Comparison of ENCODE assay signal across 8 cellular contexts in the genomic region with DNA sequence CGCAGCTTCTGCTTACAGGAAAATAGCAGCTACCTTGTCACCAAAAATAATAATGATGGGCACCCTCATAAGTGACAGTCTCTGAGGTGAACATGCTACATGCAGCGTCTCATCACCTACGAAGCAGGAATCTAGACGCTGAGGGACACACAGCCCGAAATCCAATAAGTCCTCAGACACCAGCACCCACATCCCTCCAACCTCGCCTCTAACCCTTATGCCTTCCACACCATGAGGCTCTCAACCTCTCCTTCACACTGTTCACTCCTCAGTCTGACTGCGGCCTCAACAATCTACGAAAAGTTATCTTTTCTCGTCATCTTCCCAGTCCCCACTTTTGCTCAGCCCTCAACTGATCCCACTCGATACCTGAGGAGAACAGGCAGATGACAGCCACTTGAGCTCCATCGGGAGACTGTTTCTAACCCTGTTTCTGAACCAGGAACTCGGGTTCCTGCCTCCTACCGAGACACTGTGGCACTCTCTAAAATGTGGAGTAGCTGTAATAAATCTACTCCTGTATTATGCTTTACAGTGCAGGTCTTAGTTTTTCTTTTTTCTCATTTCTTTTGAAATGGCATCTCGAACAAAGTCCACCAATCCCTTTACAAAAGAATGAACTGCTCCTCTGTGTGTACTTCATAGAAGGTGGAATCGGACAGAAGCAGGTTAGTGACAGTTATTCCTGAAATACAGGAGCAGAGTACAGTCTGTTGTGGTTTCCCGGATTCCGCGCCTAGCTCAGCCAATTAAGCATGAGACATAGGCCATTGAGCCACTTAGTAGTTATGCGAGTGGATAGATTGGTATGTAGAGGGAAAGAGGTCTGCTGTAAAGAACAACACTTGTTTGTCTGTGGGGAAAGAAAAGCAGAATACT. TPM values are rescaled to one million over a fixed set of nuclear protein-coding genes. Genes with fewer than 3 reads are reported as not detected.
DNase-seq lines count a peak whose midpoint lies in the region; ATAC-seq and TF ChIP-seq lines count a peak whose summit lies in the region.
"Not testable (repeated sequence)": the region's sequence is repeated elsewhere in the genome, so short reads cannot be mapped to it uniquely, and the experiment has no call there.

No MANE protein-coding gene starts in this region.

- H3K36me3 Mint-ChIP-seq in activated naive CD4-positive, alpha-beta T cell treated with anti-CD3 and anti-CD28 coated beads, Interleukin-2, amount 50 U/mL, for 72 hours; natural killer cell; stimulated activated memory B cell treated with anti-CD40 and anti-IgM and Interleukin-4, amounts not matched to agents 10 μg/mL and 1 μg/mL and 100 μg/mL, for 72 hours: not testable (repeated sequence)

- not testable (repeated sequence) for H3K9me3 Mint-ChIP-seq in activated naive CD4-positive, alpha-beta T cell treated with anti-CD3 and anti-CD28 coated beads, Interleukin-2, amount 50 U/mL, for 72 hours; natural killer cell; stimulated activated memory B cell treated with anti-CD40 and anti-IgM and Interleukin-4, amounts not matched to agents 10 μg/mL and 1 μg/mL and 100 μg/mL, for 72 hours

- no CpG with 5 or more reads among the region's 19 CpGs for WGBS in iPS DF 6.9 (ENCODE audit: insufficient coverage, insufficient read length)

- ATAC-seq in activated naive CD4-positive, alpha-beta T cell treated with anti-CD3 and anti-CD28 coated beads, Interleukin-2, amount 50 U/mL, for 72 hours; natural killer cell; stimulated activated memory B cell treated with anti-CD40 and anti-IgM and Interleukin-4, amounts not matched to agents 10 μg/mL and 1 μg/mL and 100 μg/mL, for 72 hours: not testable (repeated sequence)

- DNase-seq in AG04449 (ENCODE audit: low read depth, low spot score); HAP-1 (ENCODE audit: low spot score in 2 of 2); SJSA1 (ENCODE audit: low read depth in 1 of 2, low spot score in 2 of 2); activated naive CD4-positive, alpha-beta T cell treated with anti-CD3 and anti-CD28 coated beads, Interleukin-2, amount 50 U/mL, for 72 hours (ENCODE audit: low spot score in 2 of 2); iPS DF 6.9 (ENCODE audit: low read depth, low spot score); natural killer cell: not testable (repeated sequence)
- DNase-seq in ecto neural progenitor cell (ENCODE audit: low spot score) = peak; percentile 41

- CTCF ChIA-PET in AG04449 (lab: Yijun Ruan, JAX) = interaction anchor here (0.9 kb wide), 1 partner anchor 217 kb away, joined by 3 read pairs; no protein-coding TSS in a partner anchor

- H3K4me3 Mint-ChIP-seq in natural killer cell = peak overlapping the region; percentile 99
- peak overlapping the region; percentile 99 for H3K4me3 Mint-ChIP-seq in stimulated activated memory B cell treated with anti-CD40 and anti-IgM and Interleukin-4, amounts not matched to agents 10 μg/mL and 1 μg/mL and 100 μg/mL, for 72 hours

- H3K4me1 Mint-ChIP-seq in natural killer cell = peaks cover 18 to 20% of the 10 kb centered on the region in 2 donors
- peaks cover 16% of the 10 kb centered on the region for H3K4me1 Mint-ChIP-seq in stimulated activated memory B cell treated with anti-CD40 and anti-IgM and Interleukin-4, amounts not matched to agents 10 μg/mL and 1 μg/mL and 100 μg/mL, for 72 hours

- peak overlapping the region; percentile 98 for H3K4me3 ChIP-seq in AG04449 (ENCODE audit: low read depth, low read length)
- H3K4me3 ChIP-seq in HAP-1 = peak overlapping the region; percentile 93
- peak overlapping the region; percentile 73 for H3K4me3 ChIP-seq in SJSA1
- peak overlapping the region; percentile 95; the same call in 1 of the 2 replicates for H3K4me3 ChIP-seq in iPS DF 6.9 (ENCODE audit: low read length)

- peak overlapping the region; percentile 89 for H3K27ac ChIP-seq in SJSA1
- H3K27ac ChIP-seq in iPS DF 6.9 (ENCODE audit: low read length) = not testable (repeated sequence)

- not testable (repeated sequence) for H3K27me3 Mint-ChIP-seq in natural killer cell (ENCODE audit: low read depth in 2 of 2); stimulated activated memory B cell treated with anti-CD40 and anti-IgM and Interleukin-4, amounts not matched to agents 10 μg/mL and 1 μg/mL and 100 μg/mL, for 72 hours

- in situ Hi-C loops in HAP-1 (cut with MboI; ENCODE audit: low sequenced_read_pairs) = not testable (repeated sequence)

- not testable (repeated sequence) for H3K4me1 ChIP-seq in HAP-1; SJSA1 (replicated peaks); iPS DF 6.9 (ENCODE audit: control insufficient read depth, insufficient read depth, low read length)

- H3K36me3 ChIP-seq in HAP-1 (replicated peaks); SJSA1; iPS DF 6.9 (ENCODE audit: control insufficient read depth, insufficient read depth, low read length): not testable (repeated sequence)

- H3K9me3 ChIP-seq in HAP-1; SJSA1 (replicated peaks); iPS DF 6.9 (ENCODE audit: control insufficient read depth, insufficient read depth, low read length): not testable (repeated sequence)

- H3K27me3 ChIP-seq in HAP-1 (ENCODE audit: low read depth); SJSA1 (replicated peaks); iPS DF 6.9 (ENCODE audit: control insufficient read depth, insufficient read depth, low read length): not testable (repeated sequence)

- POLR2A ChIA-PET in AG04449 (lab: Yijun Ruan, JAX) = not testable (repeated sequence)

- intact Hi-C loops in natural killer cell (cut with micrococcal nuclease) = not testable (repeated sequence)

- TF ChIP-seq CTCF in AG04449 (IDR thresholded peaks at IDR 0.05; ENCODE audit: insufficient read depth, low read length, missing control alignments); natural killer cell (IDR thresholded peaks at IDR 0.05): not testable (repeated sequence)

- H3K27ac Mint-ChIP-seq in activated naive CD4-positive, alpha-beta T cell treated with anti-CD3 and anti-CD28 coated beads, Interleukin-2, amount 50 U/mL, for 72 hours = peak overlapping the region; percentile 100
- H3K27ac Mint-ChIP-seq in natural killer cell = peak overlapping the region; percentile 98 to 100
- peak overlapping the region; percentile 99 for H3K27ac Mint-ChIP-seq in stimulated activated memory B cell treated with anti-CD40 and anti-IgM and Interleukin-4, amounts not matched to agents 10 μg/mL and 1 μg/mL and 100 μg/mL, for 72 hours

RNA-seq across cellular contexts. Expression of a gene that starts 0.9 kb away (rescaled TPM):
- total RNA-seq in SJSA1 (2014; rRNA removed; shearing (Covaris generic)) = 34.1 and 49.8 TPM in 2 replicates
- 10 to 100 TPM; 37.5 to 37.7 TPM for total RNA-seq in activated naive CD4-positive, alpha-beta T cell treated with anti-CD3 and anti-CD28 coated beads, Interleukin-2, amount 50 U/mL, for 72 hours
- 10 to 100 TPM; 70.5 to 96.6 (median 76.1) TPM for total RNA-seq in natural killer cell
